17 cellular contexts compared by ENCODE assay signal in genomic region chr11:105226062-105226461, GRCh38.
DNase-seq lines count a peak whose midpoint lies in the region; TF ChIP-seq lines count a peak whose summit lies in the region.
"Had no signal": no experiment of that assay in that cellular context is flagged by ENCODE, and none has a peak within 500 bp of the region (broad histone marks: within the 10 kb centered on the region; RNA-seq: fewer than 3 reads in every experiment).

No MANE protein-coding gene starts in this region.

- H2BK5ac ChIP-seq in neuronal stem cell (ENCODE audit: low read length), result no peak overlapping the region

- H3K14ac ChIP-seq in neuronal stem cell (ENCODE audit: low read length), result no peak overlapping the region

- no peak overlapping the region for H3K4ac ChIP-seq in neuronal stem cell (ENCODE audit: low read length)

- H2AK5ac ChIP-seq in neuronal stem cell (ENCODE audit: low read depth, low read length), result no peak overlapping the region

- intact Hi-C loops in left ventricle myocardium inferior (cut with micrococcal nuclease), result no loop called here

- H2BK120ac ChIP-seq in neuronal stem cell (ENCODE audit: low read depth, low read length), result no peak overlapping the region

- H3K9me2 ChIP-seq in Karpas-422 (replicated peaks; ENCODE audit: insufficient read depth, low read length), result no peaks in the 10 kb centered on the region

- no peak for TF ChIP-seq CTCF in cardiac muscle cell (IDR thresholded peaks at IDR 0.05; ENCODE audit: low read depth, low read length)
- TF ChIP-seq CTCF in left ventricle myocardium inferior (IDR thresholded peaks at IDR 0.05; ENCODE audit: borderline replicate concordance), result no peak
- no peak for TF ChIP-seq CTCF in fibroblast of lung (conservative IDR thresholded peaks at IDR 0.05 in 1 of 2, IDR thresholded peaks at IDR 0.05 in 1 of 2; ENCODE audit: low read depth in 1 of 2, low read length in 2 of 2)

- H2AFZ ChIP-seq in fibroblast of lung (ENCODE audit: low read length) (no peak overlapping the region), Karpas-422 (ENCODE audit: low read length) (no peak overlapping the region), neuronal stem cell (ENCODE audit: low read length) (no peak overlapping the region)
- H2AFZ ChIP-seq: GM23338 had no signal

- no peak overlapping the region for H4K8ac ChIP-seq in neuronal stem cell (ENCODE audit: low read depth, low read length)

- H2BK15ac ChIP-seq in neuronal stem cell (ENCODE audit: low read length), result no peak overlapping the region

- H3K36me3 ChIP-seq in cardiac muscle cell (no peaks in the 10 kb centered on the region), left ventricle myocardium inferior (no peaks in the 10 kb centered on the region), adipocyte (ENCODE audit: control insufficient read depth, insufficient read depth, low read length, severe bottlenecking) (no peaks in the 10 kb centered on the region), fibroblast of lung (ENCODE audit: control insufficient read depth, insufficient read depth, low read length) (no peaks in the 10 kb centered on the region), Karpas-422 (ENCODE audit: insufficient read depth, low read length) (no peaks in the 10 kb centered on the region), neuronal stem cell (replicated peaks in 1 of 2; ENCODE audit: control insufficient read depth in 2 of 2, insufficient read depth in 2 of 2, low read length in 2 of 2) (no peaks in the 10 kb centered on the region)
- H3K36me3 ChIP-seq: BLaER1 treated with 17β-estradiol and CSF1 and Interleukin-3, amounts not matched to agents 10 nM and 100 nM had no signal

- H3K18ac ChIP-seq in neuronal stem cell (ENCODE audit: low read length), result no peak overlapping the region

- H3K4me2 ChIP-seq in fibroblast of lung (ENCODE audit: extremely low read depth, insufficient read depth, low read length) (no peak overlapping the region), Karpas-422 (ENCODE audit: low read depth, low read length, poor library complexity, severe bottlenecking) (no peak overlapping the region), neuronal stem cell (ENCODE audit: insufficient read depth, low read length, poor library complexity, severe bottlenecking) (no peak overlapping the region)
- H3K4me2 ChIP-seq: A549; BLaER1 treated with 17β-estradiol and CSF1 and Interleukin-3, amounts not matched to agents 10 nM and 100 nM; GM23338 had no signal

- no peak overlapping the region for H3K4me3 ChIP-seq in cardiac muscle cell
- H3K4me3 ChIP-seq in left ventricle myocardium inferior, result no peak overlapping the region
- no peak overlapping the region for H3K4me3 ChIP-seq in adipocyte (ENCODE audit: low read length)
- no peak overlapping the region for H3K4me3 ChIP-seq in fibroblast of lung (replicated peaks in 1 of 4; ENCODE audit: control extremely low read depth in 1 of 4, insufficient read depth in 1 of 4, low read depth in 3 of 4, low read length in 4 of 4)
- no peak overlapping the region for H3K4me3 ChIP-seq in Karpas-422 (ENCODE audit: low read length)
- no peak overlapping the region for H3K4me3 ChIP-seq in neuronal stem cell (ENCODE audit: low read length in 2 of 2)
- H3K4me3 ChIP-seq: A549; BLaER1 treated with 17β-estradiol and CSF1 and Interleukin-3, amounts not matched to agents 10 nM and 100 nM; GM23338 had no signal

- DNase-seq in cardiac muscle cell (ENCODE audit: low read depth in 1 of 2, low spot score in 1 of 2), result no peak
- DNase-seq in left ventricle myocardium inferior, result no peak
- peak; percentile 32 for DNase-seq in adipocyte (ENCODE audit: low read depth)
- DNase-seq in fibroblast of lung (ENCODE audit: low read depth in 2 of 2), result peak; percentile 57 to 65
- DNase-seq in Karpas-422, result no peak
- DNase-seq in HUDEP-2 (lab: John Stamatoyannopoulos, UW; ENCODE audit: unreplicated experiment in 76 of 76), result no peak
- no peak for DNase-seq in hippocampal formation (lab: John Stamatoyannopoulos, UW)
- no peak for DNase-seq in neuronal stem cell (ENCODE audit: low spot score)
- DNase-seq: Calu3; CD8-positive, alpha-beta T cell; DND-41; GDM1; HCEC 1CT had no signal

- no peak overlapping the region for H4K91ac ChIP-seq in neuronal stem cell (ENCODE audit: low read depth, low read length, poor library complexity)

- no peaks in the 10 kb centered on the region for H3K9me3 ChIP-seq in cardiac muscle cell (ENCODE audit: low read depth)
- H3K9me3 ChIP-seq in left ventricle myocardium inferior (replicated peaks), result no peaks in the 10 kb centered on the region
- no peaks in the 10 kb centered on the region for H3K9me3 ChIP-seq in adipocyte (ENCODE audit: control insufficient read depth, low read length)
- no peaks in the 10 kb centered on the region for H3K9me3 ChIP-seq in fibroblast of lung (ENCODE audit: control insufficient read depth, insufficient read depth, low read depth, low read length)
- no peaks in the 10 kb centered on the region for H3K9me3 ChIP-seq in Karpas-422 (ENCODE audit: low read length)
- no peaks in the 10 kb centered on the region for H3K9me3 ChIP-seq in neuronal stem cell (replicated peaks in 1 of 2; ENCODE audit: control insufficient read depth in 2 of 2, insufficient read depth in 1 of 2, low read depth in 1 of 2, low read length in 2 of 2)
- H3K9me3 ChIP-seq: A549 had no signal

- H3K27ac ChIP-seq in cardiac muscle cell (peak overlapping the region; percentile 58), left ventricle myocardium inferior (replicated peaks) (no peak overlapping the region), fibroblast of lung (ENCODE audit: insufficient read depth, low read length) (no peak overlapping the region), Karpas-422 (ENCODE audit: low read length) (no peak overlapping the region), neuronal stem cell (replicated peaks; ENCODE audit: low read length) (no peak overlapping the region)
- H3K27ac ChIP-seq: 22Rv1; A549; BLaER1 treated with 17β-estradiol and CSF1 and Interleukin-3, amounts not matched to agents 10 nM and 100 nM had no signal

- no peak overlapping the region for H3K23ac ChIP-seq in neuronal stem cell (ENCODE audit: low read depth, low read length, poor library complexity)

- H4K20me1 ChIP-seq in fibroblast of lung (ENCODE audit: control insufficient read depth, extremely low read depth, insufficient read depth, low read length), result no peaks in the 10 kb centered on the region
- no peaks in the 10 kb centered on the region for H4K20me1 ChIP-seq in Karpas-422 (ENCODE audit: insufficient read depth, low read depth, low read length)
- H4K20me1 ChIP-seq: BLaER1 treated with 17β-estradiol and CSF1 and Interleukin-3, amounts not matched to agents 10 nM and 100 nM had no signal

- H3K9ac ChIP-seq in adipocyte (ENCODE audit: low read length) (no peak overlapping the region), fibroblast of lung (ENCODE audit: insufficient read depth, low read length) (no peak overlapping the region), Karpas-422 (ENCODE audit: low read length) (no peak overlapping the region), neuronal stem cell (ENCODE audit: low read depth, low read length, poor library complexity) (no peak overlapping the region)
- H3K9ac ChIP-seq: BLaER1 treated with 17β-estradiol and CSF1 and Interleukin-3, amounts not matched to agents 10 nM and 100 nM had no signal

- H3K4me1 ChIP-seq in cardiac muscle cell (ENCODE audit: low read depth) (peaks cover 46% of the 10 kb centered on the region), left ventricle myocardium inferior (peaks cover 10% of the 10 kb centered on the region), adipocyte (ENCODE audit: control insufficient read depth, insufficient read depth, low read length) (peaks cover 27% of the 10 kb centered on the region), fibroblast of lung (ENCODE audit: control insufficient read depth, extremely low read depth, insufficient read depth, low read length) (peaks cover 3% of the 10 kb centered on the region), Karpas-422 (ENCODE audit: low read length) (no peaks in the 10 kb centered on the region), neuronal stem cell (ENCODE audit: control insufficient read depth in 2 of 2, insufficient read depth in 1 of 2, low read depth in 1 of 2, low read length in 2 of 2) (peaks cover 0 to 4% of the 10 kb centered on the region in 2 donors)
- H3K4me1 ChIP-seq: A549 had no signal

- H3K79me1 ChIP-seq in neuronal stem cell (ENCODE audit: low read depth, low read length), result no peaks in the 10 kb centered on the region

- H2BK12ac ChIP-seq in neuronal stem cell (ENCODE audit: low read length), result no peak overlapping the region

- WGBS in neuronal stem cell (ENCODE audit: extremely low coverage in 2 of 2, insufficient read length in 2 of 2, insufficient replicate concordance in 1 of 2), 2 donors, result no CpG with 5 or more reads among the region's 1 CpG

- no peaks in the 10 kb centered on the region for H3K79me2 ChIP-seq in fibroblast of lung (ENCODE audit: control insufficient read depth, insufficient read depth, low read length)
- H3K79me2 ChIP-seq in Karpas-422 (ENCODE audit: low read length), result no peaks in the 10 kb centered on the region

- H3K27me3 ChIP-seq in cardiac muscle cell, result no peaks in the 10 kb centered on the region
- no peaks in the 10 kb centered on the region for H3K27me3 ChIP-seq in left ventricle myocardium inferior (ENCODE audit: low read depth)
- H3K27me3 ChIP-seq in adipocyte (replicated peaks; ENCODE audit: control insufficient read depth, insufficient read depth, low read length), result no peaks in the 10 kb centered on the region
- H3K27me3 ChIP-seq in fibroblast of lung (ENCODE audit: control insufficient read depth, insufficient read depth, low read length), result no peaks in the 10 kb centered on the region
- no peaks in the 10 kb centered on the region for H3K27me3 ChIP-seq in Karpas-422 (ENCODE audit: low read length)
- no peaks in the 10 kb centered on the region for H3K27me3 ChIP-seq in neuronal stem cell (ENCODE audit: control insufficient read depth in 3 of 3, insufficient read depth in 3 of 3, low read depth in 1 of 3, low read length in 3 of 3)
- H3K27me3 ChIP-seq: BLaER1 treated with 17β-estradiol and CSF1 and Interleukin-3, amounts not matched to agents 10 nM and 100 nM had no signal

Comparison
In these comparisons a context has a peak if more than half of its experiments do, and no peak if none do; other contexts are left out.
1. DNase-seq: peak in adipocyte (single experiment) and fibroblast of lung (2 of 2); none in cardiac muscle cell (0 of 2), left ventricle myocardium inferior (single experiment), Karpas-422 (single experiment), HUDEP-2 (0 of 76), hippocampal formation (0 of 2) and neuronal stem cell (single experiment).